Comparison of ENCODE assay signal across 9 cellular contexts in genomic region chr1:207004931-207005830, GRCh38. TPM values are rescaled to one million over a fixed set of nuclear protein-coding genes. Genes with fewer than 3 reads are reported as not detected.
DNase-seq lines count a peak whose midpoint lies in the region; ATAC-seq and TF ChIP-seq lines count a peak whose summit lies in the region.
"Had no signal": no experiment of that assay in that cellular context is flagged by ENCODE, and none has a peak within 500 bp of the region (broad histone marks: within the 10 kb centered on the region; RNA-seq: fewer than 3 reads in every experiment).

No MANE protein-coding gene starts in this region.

- BruUV-seq in OCI-LY7 (replicated peaks; lab: Mats Ljungman, UMichigan) = no TSS peak

- POLR2A ChIA-PET in OCI-LY7 (lab: Charles Lee) = interaction anchor here (0.6 kb wide), 1 partner anchor 16 kb away, joined by 3 read pairs; no protein-coding TSS in a partner anchor

- H3K4me3 ChIP-seq in HL-60 (replicated peaks; ENCODE audit: insufficient read depth, low read length) (no peak overlapping the region), OCI-LY7 (ENCODE audit: low read depth, low read length, poor library complexity, severe bottlenecking) (no peak overlapping the region), adrenal gland (no peak overlapping the region), right atrium auricular region (no peak overlapping the region)

- ATAC-seq in GM18520 (IDR thresholded peaks at IDR 0.05; ENCODE audit: unreplicated experiment) (no peak), GM21360 (IDR thresholded peaks at IDR 0.05; ENCODE audit: unreplicated experiment) (no peak)

- H2AFZ ChIP-seq in OCI-LY7 (ENCODE audit: low read length) = no peak overlapping the region

- no peak for TF ChIP-seq POLR2A in adrenal gland (IDR thresholded peaks at IDR 0.05)

- no peaks in the 10 kb centered on the region for H3K79me2 ChIP-seq in OCI-LY7 (ENCODE audit: insufficient read depth, low read depth, low read length)

- H3K9me2 ChIP-seq in OCI-LY7 (ENCODE audit: insufficient read depth, low read length) = no peaks in the 10 kb centered on the region

- WGBS in adrenal gland, 4 donors = 36 to 44% (median 38%) methylated on average over 9 of the region's 9 CpGs

- no peaks in the 10 kb centered on the region for H3K9me3 ChIP-seq in OCI-LY7 (ENCODE audit: low read length)
- H3K9me3 ChIP-seq in adrenal gland (replicated peaks in 1 of 3) = no peaks in the 10 kb centered on the region
- H3K9me3 ChIP-seq in right atrium auricular region = no peaks in the 10 kb centered on the region

- H3K27me3 ChIP-seq in HL-60 (ENCODE audit: insufficient read depth, poor library complexity, severe bottlenecking) = no peaks in the 10 kb centered on the region
- H3K27me3 ChIP-seq in adrenal gland = no peaks in the 10 kb centered on the region
- H3K27me3 ChIP-seq in right atrium auricular region = no peaks in the 10 kb centered on the region

- CTCF ChIA-PET in OCI-LY7 (lab: Charles Lee; ENCODE audit: unreplicated experiment) = no interaction called here

- no peaks in the 10 kb centered on the region for H3K4me1 ChIP-seq in OCI-LY7 (ENCODE audit: insufficient read depth, low read length, poor library complexity, severe bottlenecking)
- H3K4me1 ChIP-seq in adrenal gland (replicated peaks in 1 of 2) = no peaks in the 10 kb centered on the region
- H3K4me1 ChIP-seq in right atrium auricular region = no peaks in the 10 kb centered on the region

- intact Hi-C loops in OCI-LY7 (cut with micrococcal nuclease; ENCODE audit: unreplicated experiment) (loop anchor here (10.0 kb wide), 1 partner anchor 70 kb away; no protein-coding TSS in a partner anchor), adrenal gland (cut with DNase I) (no loop called here)

- no peaks in the 10 kb centered on the region for H3K36me3 ChIP-seq in OCI-LY7 (ENCODE audit: insufficient read depth, low read length)
- H3K36me3 ChIP-seq in adrenal gland (replicated peaks in 1 of 2) = no peaks in the 10 kb centered on the region
- no peaks in the 10 kb centered on the region for H3K36me3 ChIP-seq in right atrium auricular region

- TF ChIP-seq CTCF in HL-60 (IDR thresholded peaks at IDR 0.05; ENCODE audit: insufficient read depth, low read length) (peak; percentile 67), OCI-LY7 (conservative IDR thresholded peaks at IDR 0.05; ENCODE audit: low read length) (peak; percentile 86), adrenal gland (IDR thresholded peaks at IDR 0.05) (peak; percentile 58 to 79 (median 70)), right atrium auricular region (IDR thresholded peaks at IDR 0.05) (peak; percentile 50 to 66)

- no peak overlapping the region for H3K4me2 ChIP-seq in OCI-LY7 (ENCODE audit: low read length)

- H3K27ac ChIP-seq in HL-60 (replicated peaks) (no peak overlapping the region), OCI-LY7 (ENCODE audit: low read depth, low read length, poor library complexity, severe bottlenecking) (no peak overlapping the region), adrenal gland (no peak overlapping the region), right atrium auricular region (no peak overlapping the region)

- no peaks in the 10 kb centered on the region for H4K20me1 ChIP-seq in OCI-LY7 (ENCODE audit: insufficient read depth, low read length)

- DNase-seq in DMS114 treated with DMSO at 0.1 percent for 48 hours (lab: John Stamatoyannopoulos, UW; ENCODE audit: unreplicated experiment) (peak; percentile 11), HL-60 (ENCODE audit: low read depth in 1 of 2, low spot score in 1 of 2) (peak in 1 of 2 experiments; percentile 49), OCI-LY7 (ENCODE audit: low spot score) (peak; percentile 55), adrenal gland (peak; percentile 59 to 87 (median 78)), right atrium auricular region (ENCODE audit: low spot score) (no peak)
- DNase-seq in stimulated activated CD4-positive, alpha-beta T cell treated with anti-CD3 and anti-CD28 coated beads, Interleukin-1b, Interleukin-23, amount 100 ng/mL, for 4 hours (ENCODE audit: low read depth in 2 of 2) = peak; percentile 15 to 22

RNA-seq across cellular contexts. Expression of gene C1orf116, which starts 27.4 kb away (rescaled TPM):
- not detected in 2 replicates for total RNA-seq in OCI-LY7 (2014; rRNA removed; shearing (Covaris generic))
- not detected in 2 replicates for total RNA-seq in OCI-LY7 (2022)
- total RNA-seq in adrenal gland = 1 to 10 TPM in 6 of 8 donors, under 1 TPM in 2; 0.21 to 3.7 (median 1.1) TPM
- polyA plus RNA-seq in adrenal gland = under 1 TPM; 0.20 to 0.88 (median 0.88) TPM
- under 1 TPM; 0.07 to 0.35 TPM for total RNA-seq in right atrium auricular region
- total RNA-seq: activated CD8-positive, alpha-beta memory T cell treated with anti-CD3 and anti-CD28 coated beads for 36 hours had no signal

RNA-seq across cellular contexts. Expression of gene FCAMR, which starts 34.9 kb away (rescaled TPM):
- total RNA-seq in OCI-LY7 (2014; rRNA removed; shearing (Covaris generic)) = not detected in 2 replicates
- total RNA-seq in OCI-LY7 (2022) = not detected in 2 replicates
- not detected for total RNA-seq in adrenal gland
- not detected for polyA plus RNA-seq in adrenal gland
- total RNA-seq in right atrium auricular region = not detected
- total RNA-seq: activated CD8-positive, alpha-beta memory T cell treated with anti-CD3 and anti-CD28 coated beads for 36 hours had no signal

RNA-seq across cellular contexts. Expression of gene YOD1, which starts 45.8 kb away (rescaled TPM):
- total RNA-seq in OCI-LY7 (2014; rRNA removed; shearing (Covaris generic)) = 13.1 and 16.2 TPM in 2 replicates
- total RNA-seq in OCI-LY7 (2022) (16.5 and 17.4 TPM in 2 replicates), adrenal gland (10 to 100 TPM in 1 of 8 donors, 1 to 10 TPM in 7; 4.3 to 15.7 (median 8.6) TPM), right atrium auricular region (1 to 10 TPM; 3.5 to 4.7 TPM)
- polyA plus RNA-seq in adrenal gland = 10 to 100 TPM in 1 of 3 donors, 1 to 10 TPM in 2; 2.5 to 10.9 (median 3.0) TPM

RNA-seq across cellular contexts. Expression of gene PFKFB2, which starts 47.9 kb away (rescaled TPM):
- total RNA-seq in OCI-LY7 (2014; rRNA removed; shearing (Covaris generic)) = 8.8 and 9.8 TPM in 2 replicates
- total RNA-seq in OCI-LY7 (2022) (13.1 and 14.4 TPM in 2 replicates), adrenal gland (10 to 100 TPM; 10.3 to 25.8 (median 19.6) TPM), right atrium auricular region (10 to 100 TPM; 11.8 to 27.5 TPM)
- polyA plus RNA-seq in adrenal gland = 10 to 100 TPM in 1 of 3 donors, 1 to 10 TPM in 2; 3.9 to 10.8 (median 6.7) TPM

RNA-seq across cellular contexts. Expression of gene PIGR, which starts 58.9 kb away (rescaled TPM):
- 0.03 TPM in 1 of 2 replicates, not detected in the other for total RNA-seq in OCI-LY7 (2014; rRNA removed; shearing (Covaris generic))
- total RNA-seq in OCI-LY7 (2022) (0.17 TPM in 1 of 2 replicates, not detected in the other), adrenal gland (1 to 10 TPM in 3 of 8 donors, under 1 TPM in 3, not detected in 2; under 0.01 to 3.4 (median 1.1) TPM), right atrium auricular region (not detected)
- polyA plus RNA-seq in adrenal gland = under 1 TPM; 0.04 to 0.88 (median 0.10) TPM
